In genomic region chr3:158668506-158668905, GRCh38 we compare ENCODE assay signal across 18 cellular contexts. TPM values are rescaled to one million over a fixed set of nuclear protein-coding genes. Genes with fewer than 3 reads are reported as not detected.
DNase-seq lines count a peak whose midpoint lies in the region; TF ChIP-seq lines count a peak whose summit lies in the region.
"Had no signal": no experiment of that assay in that cellular context is flagged by ENCODE, and none has a peak within 500 bp of the region (broad histone marks: within the 10 kb centered on the region; RNA-seq: fewer than 3 reads in every experiment).

No MANE protein-coding gene starts in this region.

- no peak overlapping the region for H3K27ac ChIP-seq in fibroblast of lung (ENCODE audit: insufficient read depth, low read length)

- intact Hi-C loops in posterior vena cava (cut with DNase I): loop anchor here in 1 of 2 donors (10.0 kb wide), 1 partner anchor 126 kb away; no protein-coding TSS in a partner anchor

- no peaks in the 10 kb centered on the region for H4K20me1 ChIP-seq in fibroblast of lung (ENCODE audit: control insufficient read depth, extremely low read depth, insufficient read depth, low read length)

- no peak overlapping the region for H3K9ac ChIP-seq in fibroblast of lung (ENCODE audit: insufficient read depth, low read length)

- H2AFZ ChIP-seq in fibroblast of lung (ENCODE audit: low read length): no peak overlapping the region

- H3K36me3 ChIP-seq in fibroblast of lung (ENCODE audit: control insufficient read depth, insufficient read depth, low read length): peaks cover 3% of the 10 kb centered on the region

- no peaks in the 10 kb centered on the region for H3K9me3 ChIP-seq in fibroblast of lung (ENCODE audit: control insufficient read depth, insufficient read depth, low read depth, low read length)

- H3K4me1 ChIP-seq in fibroblast of lung (ENCODE audit: control insufficient read depth, extremely low read depth, insufficient read depth, low read length): peaks cover 9% of the 10 kb centered on the region

- H3K4me3 ChIP-seq in astrocyte of the cerebellum (ENCODE audit: low read depth, low read length) (peak overlapping the region; percentile 5), fibroblast of lung (replicated peaks in 1 of 4; ENCODE audit: control extremely low read depth in 1 of 4, insufficient read depth in 1 of 4, low read depth in 3 of 4, low read length in 4 of 4) (peak overlapping the region in 2 of 4 experiments; percentile 86 to 88)

- peaks cover 17% of the 10 kb centered on the region for H3K79me2 ChIP-seq in fibroblast of lung (ENCODE audit: control insufficient read depth, insufficient read depth, low read length)

- DNase-seq in GM03348 (ENCODE audit: low spot score): peak; percentile 7
- peak; percentile 84 for DNase-seq in astrocyte of the cerebellum (ENCODE audit: low read depth)
- peak; percentile 76 to 90 for DNase-seq in fibroblast of lung (ENCODE audit: low read depth in 2 of 2)
- peak; percentile 68 for DNase-seq in renal cortical epithelial cell (ENCODE audit: low read depth)
- DNase-seq in activated CD4-positive, CD25-positive, alpha-beta regulatory T cell treated with anti-CD3 and anti-CD28 coated beads, Interleukin-2, amount 50 U/mL, for 72 hours: no peak
- no peak for DNase-seq in posterior vena cava (ENCODE audit: low spot score)
- no peak for DNase-seq in SIG-M5 (lab: John Stamatoyannopoulos, UW)
- no peak for DNase-seq in NCI-H2029 treated with DMSO at 0.1 percent for 48 hours (lab: John Stamatoyannopoulos, UW)
- DNase-seq: activated CD8-positive, alpha-beta T cell treated with anti-CD3 and anti-CD28 coated beads, Interleukin-2, amount 10 ng/mL, durations not matched to agents 7 days and 5 days; activated gamma-delta T cell; activated T-cell treated with anti-CD3 and anti-CD28 coated beads for 4 hours; CD4-positive, alpha-beta T cell; DMS 273 treated with DMSO at 0.1 percent for 48 hours; foreskin melanocyte; left colon; mesendoderm; NCI-H2081 treated with DMSO at 0.1 percent for 48 hours; stimulated activated naive CD8-positive, alpha-beta T cell treated with anti-CD3 and anti-CD28 coated beads, Interleukin-15, Interleukin-2, amounts not matched to agents 100 U/mL and 50 U/mL, for 24 hours had no signal

- in situ Hi-C loops in astrocyte of the cerebellum (cut with HindIII; ENCODE audit: low sequenced_read_pairs): no loop called here

- H3K27me3 ChIP-seq in fibroblast of lung (ENCODE audit: control insufficient read depth, insufficient read depth, low read length): no peaks in the 10 kb centered on the region

- peak overlapping the region; percentile 38 for H3K4me2 ChIP-seq in fibroblast of lung (ENCODE audit: extremely low read depth, insufficient read depth, low read length)

- TF ChIP-seq CTCF in astrocyte of the cerebellum (IDR thresholded peaks at IDR 0.05; ENCODE audit: low read depth, low read length, missing control alignments): no peak
- no peak for TF ChIP-seq CTCF in fibroblast of lung (conservative IDR thresholded peaks at IDR 0.05 in 1 of 2, IDR thresholded peaks at IDR 0.05 in 1 of 2; ENCODE audit: low read depth in 1 of 2, low read length in 2 of 2)

RNA-seq across cellular contexts. Expression of gene LXN, which starts 3.9 kb away (rescaled TPM):
- 168 and 495 TPM in 2 replicates for total RNA-seq in fibroblast of lung
- polyA plus RNA-seq in fibroblast of lung: 162 and 172 TPM in 2 replicates
- polyA plus RNA-seq in fibroblast of lung (2012): 137 and 158 TPM in 2 replicates
- polyA minus RNA-seq in fibroblast of lung (ENCODE audit: low replicate concordance): 22.8 and 28.4 TPM in 2 replicates
- 12.7 and 50.3 TPM in 2 replicates for total RNA-seq in renal cortical epithelial cell
- 10 to 100 TPM; 42.2 to 59.3 TPM for total RNA-seq in posterior vena cava

RNA-seq across cellular contexts. Expression of gene GFM1, which starts 24.2 kb away (rescaled TPM):
- total RNA-seq in fibroblast of lung: 27.7 and 38.6 TPM in 2 replicates
- 30.5 and 31.4 TPM in 2 replicates for polyA plus RNA-seq in fibroblast of lung
- polyA plus RNA-seq in fibroblast of lung (2012): 21.6 and 24.6 TPM in 2 replicates
- 8.8 and 10.4 TPM in 2 replicates for polyA minus RNA-seq in fibroblast of lung (ENCODE audit: low replicate concordance)
- 72.7 and 79.7 TPM in 2 replicates for total RNA-seq in renal cortical epithelial cell
- total RNA-seq in posterior vena cava: 10 to 100 TPM; 39.1 to 47.1 TPM

Comparison
In these comparisons a context has a peak if more than half of its experiments do, and no peak if none do; other contexts are left out.
1. DNase-seq: peak in GM03348 (single experiment), astrocyte of the cerebellum (single experiment), fibroblast of lung (2 of 2) and renal cortical epithelial cell (single experiment); none in activated CD4-positive, CD25-positive, alpha-beta regulatory T cell treated with anti-CD3 and anti-CD28 coated beads, Interleukin-2, amount 50 U/mL, for 72 hours (single experiment), posterior vena cava (single experiment), SIG-M5 (single experiment) and NCI-H2029 treated with DMSO at 0.1 percent for 48 hours (single experiment).